ENCODE assay signal across 8 cellular contexts in genomic region chr1:209784276-209785169, GRCh38. TPM values are rescaled to one million over a fixed set of nuclear protein-coding genes. Genes with fewer than 3 reads are reported as not detected.
DNase-seq lines count a peak whose midpoint lies in the region; ATAC-seq and TF ChIP-seq lines count a peak whose summit lies in the region.

TSS of gene C1orf74 (minus strand) at chr1:209784559. CDS start at chr1:209783634, 925 bp downstream.

- WGBS in esophagus, 2 donors = 2 to 3% methylated on average over 47 of the region's 47 CpGs

- DNase-seq in DMS53 treated with DMSO at 0.1 percent for 48 hours (lab: John Stamatoyannopoulos, UW; ENCODE audit: unreplicated experiment) (peak; percentile 99), KBM-7 (peak; percentile 99), PC-9 (peak; percentile 94 to 98)
- peak; percentile 99 for DNase-seq in activated T-cell treated with anti-CD3 and anti-CD28 coated beads, Interleukin-2, amount 50 U/mL, for 4 hours
- DNase-seq in stimulated activated CD8-positive, alpha-beta memory T cell treated with anti-CD3 and anti-CD28 coated beads, Interleukin-4, amount 100 ng/mL, for 4 hours (ENCODE audit: low read depth in 2 of 2, low spot score in 1 of 2) = peak; percentile 99

- H3K9me2 ChIP-seq in PC-9 (ENCODE audit: insufficient read depth) = no peaks in the 10 kb centered on the region

- intact Hi-C loops in PC-9 (cut with micrococcal nuclease; ENCODE audit: unreplicated experiment) = loop anchor here (1.0 to 2.0 kb wide), 3 partner anchors 22 to 132 kb away; partner anchors contain the start of genes IRF6, LAMB3 and UTP25

- no peak for TF ChIP-seq CTCF in PC-9 (conservative IDR thresholded peaks at IDR 0.05)

- POLR2A ChIA-PET in PC-9 (lab: Charles Lee; ENCODE audit: unreplicated experiment) = interaction anchor here (0.6 to 1.0 kb wide), 5 partner anchors 20 to 145 kb away, joined by 3 to 40 read pairs (median 4); partner anchors contain the start of genes IRF6 and LAMB3

- H3K27me3 Mint-ChIP-seq in activated T-cell treated with anti-CD3 and anti-CD28 coated beads, Interleukin-2, amount 50 U/mL, for 4 hours (ENCODE audit: low read depth) = peaks cover 9% of the 10 kb centered on the region

- H3K9me3 Mint-ChIP-seq in activated T-cell treated with anti-CD3 and anti-CD28 coated beads, Interleukin-2, amount 50 U/mL, for 4 hours = no peaks in the 10 kb centered on the region

- BruUV-seq in PC-9 (replicated peaks; lab: Mats Ljungman, UMichigan) = TSS peak; percentile 99

- peaks cover 19% of the 10 kb centered on the region for H3K79me2 ChIP-seq in PC-9 (ENCODE audit: low read depth)

- H3F3A ChIP-seq in PC-9 (ENCODE audit: insufficient read depth, low read depth) = peaks cover 11% of the 10 kb centered on the region; the same call in 1 of the 2 replicates

- peak; percentile 99 for ATAC-seq in GM21723 (IDR thresholded peaks at IDR 0.05; ENCODE audit: unreplicated experiment)
- ATAC-seq in activated T-cell treated with anti-CD3 and anti-CD28 coated beads, Interleukin-2, amount 50 U/mL, for 4 hours = peak; percentile 99

- in situ Hi-C loops in KBM-7 (cut with MboI; ENCODE audit: low pct_unique_long_range_greater_than_20kb, low sequenced_read_pairs) = no loop called here

- peak within 1 kb of the TSS; percentile 82 for H3K4me2 ChIP-seq in PC-9

- H3K9me3 ChIP-seq in PC-9 (ENCODE audit: insufficient read depth, low read depth) (peaks cover 4% of the 10 kb centered on the region; the same call in 1 of the 2 replicates), esophagus (ENCODE audit: control insufficient read depth in 2 of 2, insufficient read depth in 1 of 2, low read depth in 1 of 2, low read length in 1 of 2) (no peaks in the 10 kb centered on the region), mucosa of rectum (ENCODE audit: control insufficient read depth in 2 of 2, low read length in 2 of 2) (no peaks in the 10 kb centered on the region)

- H4K20me1 ChIP-seq in PC-9 (ENCODE audit: insufficient read depth) = no peaks in the 10 kb centered on the region

- peak within 1 kb of the TSS; percentile 94 for H2AFZ ChIP-seq in PC-9

- H3K27ac ChIP-seq in PC-9 = peak within 1 kb of the TSS; percentile 85
- H3K27ac ChIP-seq in esophagus (ENCODE audit: low read depth in 2 of 2, low read length in 1 of 2) = peak within 1 kb of the TSS; percentile 91 to 96
- peak within 1 kb of the TSS; percentile 86 to 95 for H3K27ac ChIP-seq in mucosa of rectum (ENCODE audit: low read depth in 2 of 2, low read length in 2 of 2)

- H3K27me3 ChIP-seq in PC-9 (ENCODE audit: insufficient read depth, low read depth) (no peaks in the 10 kb centered on the region), esophagus (ENCODE audit: control insufficient read depth in 1 of 2, insufficient read depth in 2 of 2, low read length in 2 of 2) (no peaks in the 10 kb centered on the region), mucosa of rectum (ENCODE audit: control insufficient read depth in 2 of 2, insufficient read depth in 2 of 2, low read length in 2 of 2) (no peaks in the 10 kb centered on the region)

- H3K4me1 Mint-ChIP-seq in activated T-cell treated with anti-CD3 and anti-CD28 coated beads, Interleukin-2, amount 50 U/mL, for 4 hours (ENCODE audit: low read depth) = peaks cover 27% of the 10 kb centered on the region

- peaks cover 16% of the 10 kb centered on the region for H3K36me3 Mint-ChIP-seq in activated T-cell treated with anti-CD3 and anti-CD28 coated beads, Interleukin-2, amount 50 U/mL, for 4 hours (ENCODE audit: insufficient read depth)

- H3K4me3 ChIP-seq in PC-9 (peak within 1 kb of the TSS; percentile 92), esophagus (ENCODE audit: low read depth in 1 of 2, low read length in 2 of 2) (peak within 1 kb of the TSS; percentile 66 to 81), mucosa of rectum (ENCODE audit: low read length in 2 of 2) (peak within 1 kb of the TSS; percentile 83 to 95)

- CTCF ChIA-PET in PC-9 (lab: Charles Lee) = interaction anchor here (0.8 kb wide), 1 partner anchor 215 kb away, joined by 4 read pairs; no protein-coding TSS in a partner anchor

- H3K4me1 ChIP-seq in PC-9 (replicated peaks; ENCODE audit: insufficient read depth) = peaks cover 22% of the 10 kb centered on the region
- H3K4me1 ChIP-seq in esophagus (ENCODE audit: control insufficient read depth in 2 of 2, insufficient read depth in 2 of 2, low read length in 1 of 2) = peaks cover 0 to 3% of the 10 kb centered on the region in 2 donors
- peaks cover 29 to 42% of the 10 kb centered on the region in 2 donors for H3K4me1 ChIP-seq in mucosa of rectum (ENCODE audit: control insufficient read depth in 2 of 2, insufficient read depth in 2 of 2, low read length in 2 of 2)

- H3K4me3 Mint-ChIP-seq in activated T-cell treated with anti-CD3 and anti-CD28 coated beads, Interleukin-2, amount 50 U/mL, for 4 hours = peak within 1 kb of the TSS; percentile 96

- peak within 1 kb of the TSS; percentile 89 to 98 for H3K9ac ChIP-seq in mucosa of rectum (ENCODE audit: low read depth in 1 of 2, low read length in 2 of 2)

- H3K36me3 ChIP-seq in PC-9 (ENCODE audit: low read depth) (peaks cover 12% of the 10 kb centered on the region; the same call in 1 of the 2 replicates), esophagus (ENCODE audit: control insufficient read depth in 2 of 2, insufficient read depth in 2 of 2, low read length in 1 of 2) (peaks cover 0 to 7% of the 10 kb centered on the region in 2 donors), mucosa of rectum (ENCODE audit: control insufficient read depth in 2 of 2, insufficient read depth in 2 of 2, low read length in 2 of 2) (peaks cover 9 to 19% of the 10 kb centered on the region in 2 donors)

RNA-seq across cellular contexts. Expression of gene C1orf74, which starts in this region (rescaled TPM):
- 4.1 and 5.0 TPM in 2 replicates for total RNA-seq in PC-9 (2021)
- total RNA-seq in activated T-cell treated with anti-CD3 and anti-CD28 coated beads, Interleukin-2, amount 50 U/mL, for 4 hours = 1 to 10 TPM; 1.6 to 2.1 (median 1.7) TPM
- polyA plus RNA-seq in esophagus = 1 to 10 TPM; 2.1 to 2.8 TPM

Comparison
In these comparisons a context has a peak if more than half of its experiments do, and no peak if none do; other contexts are left out.
1. Peak in every context shown above with its lines: DNase-seq, ATAC-seq, H3K4me3 ChIP-seq and H3K27ac ChIP-seq.